In the genomic region with DNA sequence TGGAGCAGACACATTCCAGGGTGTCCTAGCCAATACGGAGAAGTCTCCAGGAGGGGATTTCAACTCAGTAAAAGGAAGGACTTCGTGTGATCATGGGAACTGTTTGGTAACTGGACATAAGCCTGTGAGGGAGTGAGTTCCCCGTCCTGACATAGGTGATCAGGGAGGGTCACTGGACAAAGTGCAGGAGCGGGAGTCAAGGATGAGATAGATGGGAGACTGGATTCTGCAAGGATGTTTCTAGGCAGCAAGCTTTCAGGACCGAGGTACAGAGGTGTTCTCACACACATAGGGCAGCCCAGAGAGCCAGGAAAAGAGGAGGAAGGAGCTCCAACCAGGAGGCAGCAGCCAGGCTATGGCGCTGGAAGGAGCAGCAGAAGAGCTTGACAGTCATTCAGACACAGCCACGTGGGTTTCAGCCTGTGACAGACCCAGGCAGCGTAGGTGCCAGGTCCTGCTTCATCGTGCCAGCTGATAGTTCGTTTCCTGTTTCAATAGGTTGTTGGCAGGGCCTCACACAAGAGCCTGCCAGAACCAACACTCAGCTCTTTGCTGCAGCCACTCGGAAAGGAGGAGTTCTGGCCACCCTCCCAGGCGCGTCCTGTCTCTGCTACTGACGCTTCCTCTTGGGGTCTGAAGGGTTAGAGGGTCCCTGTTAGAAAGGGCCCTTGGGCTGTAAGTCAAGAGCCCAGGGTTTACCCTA, we compare ENCODE assay signal across 8 cellular contexts.
A peak's percentile ranks its signal among the peaks of the same experiment; 100 is the strongest.
DNase-seq lines count a peak whose midpoint lies in the region; ATAC-seq and TF ChIP-seq lines count a peak whose summit lies in the region.

No MANE protein-coding gene starts in this region.

- no peak overlapping the region for H3K4me3 ChIP-seq in body of pancreas
- no peak overlapping the region for H3K4me3 ChIP-seq in transverse colon

- no peaks in the 10 kb centered on the region for H3K36me3 Mint-ChIP-seq in activated naive CD8-positive, alpha-beta T cell treated with anti-CD3 and anti-CD28 coated beads, Interleukin-2, amount 10 ng/mL, durations not matched to agents 7 days and 5 days
- no peaks in the 10 kb centered on the region for H3K36me3 Mint-ChIP-seq in activated naive CD8-positive, alpha-beta T cell treated with anti-CD3 and anti-CD28 coated beads for 36 hours

- 13 to 18% methylated on average over 11 to 14 of the region's 14 CpGs for WGBS in body of pancreas, 2 donors
- WGBS in transverse colon (ENCODE audit: low coverage in 1 of 2), 2 donors, result 34 to 40% methylated on average over 4 to 14 of the region's 14 CpGs

- peak overlapping the region; percentile 12 to 62 (median 48) for H3K27ac ChIP-seq in body of pancreas
- no peak overlapping the region for H3K27ac ChIP-seq in transverse colon

- no peak for TF ChIP-seq EP300 in transverse colon (IDR thresholded peaks at IDR 0.05; ENCODE audit: low read depth)

- H3K36me3 ChIP-seq in body of pancreas (replicated peaks in 1 of 2; ENCODE audit: insufficient read depth in 1 of 2, low read depth in 2 of 2) (no peaks in the 10 kb centered on the region), transverse colon (no peaks in the 10 kb centered on the region)

- H3K27me3 ChIP-seq in body of pancreas (no peaks in the 10 kb centered on the region), transverse colon (no peaks in the 10 kb centered on the region)

- H3K4me1 Mint-ChIP-seq in activated naive CD8-positive, alpha-beta T cell treated with anti-CD3 and anti-CD28 coated beads, Interleukin-2, amount 10 ng/mL, durations not matched to agents 7 days and 5 days, result peaks cover 13% of the 10 kb centered on the region
- H3K4me1 Mint-ChIP-seq in activated naive CD8-positive, alpha-beta T cell treated with anti-CD3 and anti-CD28 coated beads for 36 hours, result peaks cover 20% of the 10 kb centered on the region

- H3K4me3 Mint-ChIP-seq in activated naive CD8-positive, alpha-beta T cell treated with anti-CD3 and anti-CD28 coated beads, Interleukin-2, amount 10 ng/mL, durations not matched to agents 7 days and 5 days, result no peak overlapping the region
- no peak overlapping the region for H3K4me3 Mint-ChIP-seq in activated naive CD8-positive, alpha-beta T cell treated with anti-CD3 and anti-CD28 coated beads for 36 hours

- H3K4me1 ChIP-seq in body of pancreas (peaks cover 32% of the 10 kb centered on the region), transverse colon (peaks cover 8 to 16% (median 8%) of the 10 kb centered on the region in 4 donors)

- ATAC-seq in activated naive CD8-positive, alpha-beta T cell treated with anti-CD3 and anti-CD28 coated beads, Interleukin-2, amount 10 ng/mL, durations not matched to agents 7 days and 5 days (ENCODE audit: low read depth), result no peak
- peak; percentile 96 for ATAC-seq in body of pancreas
- ATAC-seq in left colon, result peak; percentile 91
- no peak for ATAC-seq in GM18873 (IDR thresholded peaks at IDR 0.05; ENCODE audit: low FRiP score, unreplicated experiment)
- no peak for ATAC-seq in GM19463 (IDR thresholded peaks at IDR 0.05; ENCODE audit: unreplicated experiment)

- DNase-seq in activated naive CD8-positive, alpha-beta T cell treated with anti-CD3 and anti-CD28 coated beads, Interleukin-2, amount 10 ng/mL, durations not matched to agents 7 days and 5 days, result peak; percentile 14
- no peak for DNase-seq in activated naive CD8-positive, alpha-beta T cell treated with anti-CD3 and anti-CD28 coated beads for 36 hours
- DNase-seq in body of pancreas (peak; percentile 91 to 98 (median 96)), left colon (peak; percentile 51 to 61), transverse colon (peak; percentile 58)
- DNase-seq in activated naive CD4-positive, alpha-beta T cell treated with anti-CD3 and anti-CD28 coated beads, Interleukin-2, amount 50 U/mL, for 16 hours, result no peak

- intact Hi-C loops in body of pancreas (cut with DNase I) (loop anchor here (10.0 kb wide), 1 partner anchor 129 kb away; no protein-coding TSS in a partner anchor), left colon (cut with DNase I, micrococcal nuclease) (no loop called here), transverse colon (cut with DNase I; ENCODE audit: low total_unique reads) (no loop called here)

- POLR2A ChIA-PET in activated naive CD8-positive, alpha-beta T cell treated with anti-CD3 and anti-CD28 coated beads, Interleukin-2, amount 10 ng/mL, durations not matched to agents 7 days and 5 days (lab: Charles Lee), result no interaction called here

- TF ChIP-seq CTCF in body of pancreas (IDR thresholded peaks at IDR 0.05) (peak in 3 of 7 experiments; percentile 17 to 35 (median 19)), transverse colon (IDR thresholded peaks at IDR 0.05) (no peak)

- no peak for TF ChIP-seq POLR2A in body of pancreas (IDR thresholded peaks at IDR 0.05)
- TF ChIP-seq POLR2A in transverse colon (IDR thresholded peaks at IDR 0.05), result no peak

- in situ Hi-C loops in transverse colon (cut with MboI; ENCODE audit: low pct_ligation_motif_present in 1 of 4, low pct_unique_long_range_greater_than_20kb in 1 of 4, low sequenced_read_pairs in 3 of 4), result no loop called here

- H3K9me3 ChIP-seq in body of pancreas, result no peaks in the 10 kb centered on the region
- H3K9me3 ChIP-seq in transverse colon, result no peaks in the 10 kb centered on the region

- H3K9me3 Mint-ChIP-seq in activated naive CD8-positive, alpha-beta T cell treated with anti-CD3 and anti-CD28 coated beads, Interleukin-2, amount 10 ng/mL, durations not matched to agents 7 days and 5 days, result no peaks in the 10 kb centered on the region
- H3K9me3 Mint-ChIP-seq in activated naive CD8-positive, alpha-beta T cell treated with anti-CD3 and anti-CD28 coated beads for 36 hours, result no peaks in the 10 kb centered on the region

- peaks cover 12% of the 10 kb centered on the region for H3K27me3 Mint-ChIP-seq in activated naive CD8-positive, alpha-beta T cell treated with anti-CD3 and anti-CD28 coated beads, Interleukin-2, amount 10 ng/mL, durations not matched to agents 7 days and 5 days
- H3K27me3 Mint-ChIP-seq in activated naive CD8-positive, alpha-beta T cell treated with anti-CD3 and anti-CD28 coated beads for 36 hours, result no peaks in the 10 kb centered on the region

- no peak overlapping the region for H3K27ac Mint-ChIP-seq in activated naive CD8-positive, alpha-beta T cell treated with anti-CD3 and anti-CD28 coated beads, Interleukin-2, amount 10 ng/mL, durations not matched to agents 7 days and 5 days
- H3K27ac Mint-ChIP-seq in activated naive CD8-positive, alpha-beta T cell treated with anti-CD3 and anti-CD28 coated beads for 36 hours, result no peak overlapping the region

Comparison
In these comparisons a context has a peak if more than half of its experiments do, and no peak if none do; other contexts are left out.
1. DNase-seq: peak in activated naive CD8-positive, alpha-beta T cell treated with anti-CD3 and anti-CD28 coated beads, Interleukin-2, amount 10 ng/mL, durations not matched to agents 7 days and 5 days (single experiment), body of pancreas (4 of 4), left colon (2 of 2) and transverse colon (single experiment); none in activated naive CD8-positive, alpha-beta T cell treated with anti-CD3 and anti-CD28 coated beads for 36 hours (single experiment) and activated naive CD4-positive, alpha-beta T cell treated with anti-CD3 and anti-CD28 coated beads, Interleukin-2, amount 50 U/mL, for 16 hours (single experiment).
2. ATAC-seq: peak in body of pancreas (single experiment) and left colon (single experiment); none in activated naive CD8-positive, alpha-beta T cell treated with anti-CD3 and anti-CD28 coated beads, Interleukin-2, amount 10 ng/mL, durations not matched to agents 7 days and 5 days (single experiment), GM18873 (single experiment) and GM19463 (single experiment).
3. H3K27ac ChIP-seq: peak in body of pancreas (4 of 4); none in transverse colon (0 of 4).